ENCODE assay signal across 8 cellular contexts in genomic region chr2:27370816-27371620, GRCh38. TPM values are rescaled to one million over a fixed set of nuclear protein-coding genes. Genes with fewer than 3 reads are reported as not detected.
A peak's percentile ranks its signal among the peaks of the same experiment; 100 is the strongest.
DNase-seq lines count a peak whose midpoint lies in the region; ATAC-seq, FAIRE-seq and TF ChIP-seq lines count a peak whose summit lies in the region.

No MANE protein-coding gene starts in this region.

- no peaks in the 10 kb centered on the region for H3K9me3 Mint-ChIP-seq in IgD-negative memory B cell

- H3K56ac ChIP-seq in H1 (replicated peaks; ENCODE audit: insufficient read length, low read depth, low read length): peak overlapping the region; percentile 24

- H3K27ac Mint-ChIP-seq in IgD-negative memory B cell: peak overlapping the region; percentile 71 to 99 (median 95)

- H2BK120ac ChIP-seq in H1 (replicated peaks; ENCODE audit: low read depth, low read length): no peak overlapping the region

- peak overlapping the region; percentile 9; the same call in 1 of the 2 replicates for H2AFZ ChIP-seq in H1 (ENCODE audit: low read length)

- H3K27me3 Mint-ChIP-seq in IgD-negative memory B cell: no peaks in the 10 kb centered on the region

- no peak for TF ChIP-seq CTCF in GM06990 (IDR thresholded peaks at IDR 0.05; ENCODE audit: insufficient read depth, low read length, poor library complexity, severe bottlenecking)
- TF ChIP-seq CTCF in H1 (IDR thresholded peaks at IDR 0.05; ENCODE audit: control extremely low read depth in 1 of 3, insufficient read depth in 1 of 3, low read depth in 1 of 3, low read length in 3 of 3): no peak
- no peak for TF ChIP-seq CTCF in thyroid gland (IDR thresholded peaks at IDR 0.05)

- H3K4ac ChIP-seq in H1 (replicated peaks; ENCODE audit: insufficient read length, low read depth, low read length): no peak overlapping the region

- TF ChIP-seq EP300 in H1 (IDR thresholded peaks at IDR 0.05; ENCODE audit: borderline replicate concordance in 1 of 2, low read depth in 2 of 2, low read length in 2 of 2): no peak

- H4K5ac ChIP-seq in H1 (ENCODE audit: insufficient read length, low read depth, low read length): peak overlapping the region; percentile 85

- ATAC-seq in GM21528 (IDR thresholded peaks at IDR 0.05; ENCODE audit: low FRiP score, unreplicated experiment): peak; percentile 32

- peak overlapping the region; percentile 77 to 81 for H3K4me2 ChIP-seq in H1 (ENCODE audit: insufficient read depth in 1 of 2, low read depth in 2 of 2, low read length in 2 of 2)

- peaks cover 8% of the 10 kb centered on the region for H3K23me2 ChIP-seq in H1 (ENCODE audit: low read depth, low read length)

- H4K20me1 ChIP-seq in H1 (replicated peaks in 1 of 2; ENCODE audit: control insufficient read depth in 1 of 2, insufficient read depth in 2 of 2, low read length in 2 of 2): peaks cover 0 to 16% of the 10 kb centered on the region in 2 experiments

- 0 out of 2 replicates have a peak overlapping the region, but pooled peaks have one; percentile 20 for H3K18ac ChIP-seq in H1 (ENCODE audit: extremely low read depth, low read length)

- CTCF ChIA-PET in H1 (lab: Charles Lee; ENCODE audit: partially characterized antibody): interaction anchor here (0.8 to 2.8 kb wide), 10 partner anchors 8 to 129 kb away, joined by 3 to 7 read pairs (median 4); partner anchors contain the start of genes FNDC4 and UCN

- peaks cover 0 to 4% (median 2%) of the 10 kb centered on the region in 4 experiments; a peak in 4 of 7 replicates for H3K4me1 ChIP-seq in H1 (replicated peaks in 1 of 4; ENCODE audit: control insufficient read depth in 3 of 4, insufficient read depth in 4 of 4, low read length in 3 of 4)
- peaks cover 6% of the 10 kb centered on the region for H3K4me1 ChIP-seq in mesodermal cell (ENCODE audit: control insufficient read depth, insufficient read depth, low read length, poor library complexity, severe bottlenecking)
- H3K4me1 ChIP-seq in thyroid gland: peaks cover 18 to 25% of the 10 kb centered on the region in 2 donors

- H3K79me1 ChIP-seq in H1 (ENCODE audit: low read depth, low read length): peaks cover 5% of the 10 kb centered on the region; the same call in 1 of the 2 replicates

- H3K9me3 ChIP-seq in H1 (ENCODE audit: insufficient read depth in 2 of 2, low read depth in 1 of 2, low read length in 1 of 2) (no peaks in the 10 kb centered on the region), mesodermal cell (ENCODE audit: control insufficient read depth, low read length) (no peaks in the 10 kb centered on the region), thyroid gland (no peaks in the 10 kb centered on the region)

- H3K4me1 Mint-ChIP-seq in IgD-negative memory B cell: peaks cover 17 to 26% (median 25%) of the 10 kb centered on the region in 3 donors

- POLR2A ChIA-PET in H1 (lab: Charles Lee; ENCODE audit: partially characterized antibody): interaction anchor here (0.9 to 8.2 kb wide), 11 partner anchors 9 to 160 kb away, joined by 3 to 135 read pairs (median 3); partner anchors contain the start of genes GTF3C2, MPV17, PPM1G and ZNF513

- no peak overlapping the region for H2BK20ac ChIP-seq in H1 (ENCODE audit: low read length)

- H3K79me2 ChIP-seq in H1 (ENCODE audit: control insufficient read depth in 1 of 2, insufficient read depth in 2 of 2, low read length in 2 of 2): peaks cover 2 to 21% of the 10 kb centered on the region in 2 experiments; a peak in 3 of 4 replicates

- H3K4me3 Mint-ChIP-seq in IgD-negative memory B cell: peak overlapping the region; percentile 84 to 100 (median 96)

- intact Hi-C loops in thyroid gland (cut with DNase I): loop anchor here (2.0 kb wide), 1 partner anchor 14 kb away; the partner anchor contains the start of gene GTF3C2

- WGBS in H1 (ENCODE audit: extremely low coverage in 1 of 2, insufficient coverage in 1 of 2, insufficient read length in 1 of 2, insufficient replicate concordance in 2 of 2, low coverage in 1 of 2, low lambda C conversion rate in 2 of 2, missing lambda C conversion rate in 1 of 2), 2 experiments: 9% methylated on average over 44 of the region's 46 CpGs; no CpG with 5 or more reads in 1 of the 2 experiments
- WGBS in mesodermal cell (ENCODE audit: insufficient coverage in 2 of 2), 2 experiments: 5 to 6% methylated on average over 45 to 46 of the region's 46 CpGs
- WGBS in thyroid gland, 2 donors: 1 to 4% methylated on average over 7 to 23 of the region's 46 CpGs

- FAIRE-seq in H1 (lab: Jason Lieb, UNC): no peak

- H2BK5ac ChIP-seq in H1 (ENCODE audit: low read depth, low read length): peak overlapping the region; percentile 84; the same call in 1 of the 2 replicates

- TF ChIP-seq POLR2A in H1 (IDR thresholded peaks at IDR 0.05; ENCODE audit: control extremely low read depth in 1 of 2, low read depth in 2 of 2, low read length in 2 of 2): no peak
- TF ChIP-seq POLR2A in thyroid gland (IDR thresholded peaks at IDR 0.05): no peak

- no peak overlapping the region for H2AK5ac ChIP-seq in H1 (ENCODE audit: low read depth, low read length)

- no peak overlapping the region for H3K14ac ChIP-seq in H1 (ENCODE audit: insufficient read length)

- H3K4me3 ChIP-seq in GM06990 (replicated peaks; ENCODE audit: low read depth, low read length): peak overlapping the region; percentile 95
- H3K4me3 ChIP-seq in H1 (ENCODE audit: extremely low read depth in 1 of 4, insufficient read depth in 2 of 4, low read depth in 3 of 4, low read length in 4 of 4): peak overlapping the region; percentile 72 to 99 (median 88)
- peak overlapping the region; percentile 97 for H3K4me3 ChIP-seq in mesodermal cell (ENCODE audit: extremely low read depth, insufficient read depth, low read length, poor library complexity, severe bottlenecking)
- H3K4me3 ChIP-seq in thyroid gland (replicated peaks in 1 of 3): peak overlapping the region; percentile 48 to 94 (median 81)

- no peak overlapping the region for H3K23ac ChIP-seq in H1 (ENCODE audit: insufficient read length)

- H3K27me3 ChIP-seq in GM06990 (replicated peaks; ENCODE audit: control insufficient read depth, insufficient read depth, low read length) (no peaks in the 10 kb centered on the region), H1 (replicated peaks in 1 of 4; ENCODE audit: control insufficient read depth in 3 of 4, extremely low read depth in 1 of 4, insufficient read depth in 3 of 4, low read length in 3 of 4) (no peaks in the 10 kb centered on the region), thyroid gland (no peaks in the 10 kb centered on the region)

- H3K9ac ChIP-seq in H1 (replicated peaks in 1 of 4; ENCODE audit: extremely low read depth in 1 of 4, low read depth in 3 of 4, low read length in 3 of 4): peak overlapping the region; percentile 3 to 84 (median 80)

- H3K27ac ChIP-seq in H1 (ENCODE audit: low read depth, low read length): peak overlapping the region; percentile 31
- H3K27ac ChIP-seq in mesodermal cell (ENCODE audit: low read depth, low read length, severe bottlenecking): peak overlapping the region; percentile 78
- H3K27ac ChIP-seq in thyroid gland: peak overlapping the region; percentile 24 to 83 (median 82)

- DNase-seq in GM06990 (ENCODE audit: extremely low read depth, insufficient read length) (peak; percentile 85), UCSD-AML1 (lab: John Stamatoyannopoulos, UW; ENCODE audit: unreplicated experiment) (peak; percentile 43), H1 (ENCODE audit: low read depth in 1 of 2, low spot score in 2 of 2) (peak in 1 of 2 experiments; percentile 47), thyroid gland (peak in 1 of 2 donors; percentile 65), NCI-H2029 (lab: John Stamatoyannopoulos, UW) (no peak)

- H2BK15ac ChIP-seq in H1 (ENCODE audit: low read length): no peak overlapping the region

- H3K36me3 ChIP-seq in GM06990 (ENCODE audit: control insufficient read depth, insufficient read depth, low read length) (peaks cover 35% of the 10 kb centered on the region), H1 (ENCODE audit: control insufficient read depth in 2 of 4, insufficient read depth in 4 of 4, low read length in 3 of 4) (peaks cover 29 to 53% (median 46%) of the 10 kb centered on the region in 4 experiments), mesodermal cell (ENCODE audit: control insufficient read depth, insufficient read depth, low read length) (peaks cover 72% of the 10 kb centered on the region), thyroid gland (peaks cover 50 to 55% of the 10 kb centered on the region in 2 donors)

- peaks cover 4% of the 10 kb centered on the region for H3K36me3 Mint-ChIP-seq in IgD-negative memory B cell

- no peak overlapping the region for H4K91ac ChIP-seq in H1 (replicated peaks; ENCODE audit: insufficient read length, low read length)

- no peak for TF ChIP-seq RAD21 in H1 (IDR thresholded peaks at IDR 0.05 in 1 of 2, conservative IDR thresholded peaks at IDR 0.05 in 1 of 2; ENCODE audit: low read depth in 2 of 2, low read length in 2 of 2)

- H2BK12ac ChIP-seq in H1 (ENCODE audit: low read depth, low read length): no peak overlapping the region

- H4K8ac ChIP-seq in H1 (ENCODE audit: extremely low read depth, insufficient read depth, low read length): peak overlapping the region; percentile 92

RNA-seq across cellular contexts. Expression of gene SNX17, which starts 0.6 kb away (rescaled TPM):
- polyA plus RNA-seq in IgD-negative memory B cell: 219 TPM
- 54.9 and 59.1 TPM in 2 replicates for total RNA-seq in H1 (2021; fragmentation: NEBNext Ultra II Directional; extraction: Animal tissue kit (Norgen Biotek cat#: 25700))
- polyA plus RNA-seq in H1 (2011; rRNA removed): 66.2 and 76.8 TPM in 2 replicates
- 64.6 TPM for polyA plus RNA-seq in H1 (2011; cell fraction: cytosol; rRNA removed)
- 83.1 TPM for polyA plus RNA-seq in H1 (2011; cell fraction: nucleus; rRNA removed)
- polyA plus RNA-seq in H1 (2012, experiment 1 of 2): 49.9 to 71.4 TPM (median 63.8 TPM) in 4 replicates
- 95.1 TPM for polyA plus RNA-seq in H1 (2012, experiment 2 of 2)
- polyA plus RNA-seq in H1 (2013, experiment 1 of 2): 28.0 TPM
- polyA plus RNA-seq in H1 (2013, experiment 2 of 2): 24.9 TPM
- polyA minus RNA-seq in H1 (2011; rRNA and poly(A)+ RNA removed): 55.8 and 56.8 TPM in 2 replicates
- 32.9 TPM for polyA minus RNA-seq in H1 (2011; cell fraction: cytosol; rRNA and poly(A)+ RNA removed)
- 54.7 TPM for polyA minus RNA-seq in H1 (2011; cell fraction: nucleus; rRNA and poly(A)+ RNA removed)
- 84.5 TPM for polyA plus RNA-seq in mesodermal cell (2013, experiment 1 of 2)
- polyA plus RNA-seq in mesodermal cell (2013, experiment 2 of 2): 76.3 TPM
- 100 to 1,000 TPM; 109 to 148 (median 130) TPM for total RNA-seq in thyroid gland

RNA-seq across cellular contexts. Expression of gene EIF2B4, which starts 0.9 kb away (rescaled TPM):
- polyA plus RNA-seq in IgD-negative memory B cell (35.0 TPM), H1 (2011; rRNA removed) (60.0 and 61.0 TPM in 2 replicates)
- total RNA-seq in H1 (2021; fragmentation: NEBNext Ultra II Directional; extraction: Animal tissue kit (Norgen Biotek cat#: 25700)): 63.2 and 66.0 TPM in 2 replicates
- 55.4 TPM for polyA plus RNA-seq in H1 (2011; cell fraction: cytosol; rRNA removed)
- polyA plus RNA-seq in H1 (2011; cell fraction: nucleus; rRNA removed): 83.6 TPM
- 82.5 to 99.4 TPM (median 88.1 TPM) in 4 replicates for polyA plus RNA-seq in H1 (2012, experiment 1 of 2)
- polyA plus RNA-seq in H1 (2012, experiment 2 of 2): 54.6 TPM
- polyA plus RNA-seq in H1 (2013, experiment 1 of 2): 39.3 TPM
- polyA plus RNA-seq in H1 (2013, experiment 2 of 2): 35.6 TPM
- polyA minus RNA-seq in H1 (2011; rRNA and poly(A)+ RNA removed): 95.7 and 100 TPM in 2 replicates
- polyA minus RNA-seq in H1 (2011; cell fraction: cytosol; rRNA and poly(A)+ RNA removed): 19.5 TPM
- polyA minus RNA-seq in H1 (2011; cell fraction: nucleus; rRNA and poly(A)+ RNA removed): 25.6 TPM
- 55.8 TPM for polyA plus RNA-seq in mesodermal cell (2013, experiment 1 of 2)
- 48.2 TPM for polyA plus RNA-seq in mesodermal cell (2013, experiment 2 of 2)
- total RNA-seq in thyroid gland: 10 to 100 TPM; 34.7 to 44.0 (median 38.6) TPM

RNA-seq across cellular contexts. Expression of gene ZNF513, which starts 9.5 kb away (rescaled TPM):
- polyA plus RNA-seq in IgD-negative memory B cell: 4.8 TPM
- total RNA-seq in H1 (2021; fragmentation: NEBNext Ultra II Directional; extraction: Animal tissue kit (Norgen Biotek cat#: 25700)): 17.3 and 18.8 TPM in 2 replicates
- 29.5 and 35.0 TPM in 2 replicates for polyA plus RNA-seq in H1 (2011; rRNA removed)
- polyA plus RNA-seq in H1 (2011; cell fraction: cytosol; rRNA removed): 26.3 TPM
- 41.9 TPM for polyA plus RNA-seq in H1 (2011; cell fraction: nucleus; rRNA removed)
- polyA plus RNA-seq in H1 (2012, experiment 1 of 2): 11.1 to 21.0 TPM (median 18.9 TPM) in 4 replicates
- polyA plus RNA-seq in H1 (2012, experiment 2 of 2): 14.4 TPM
- 15.4 TPM for polyA plus RNA-seq in H1 (2013, experiment 1 of 2)
- polyA plus RNA-seq in H1 (2013, experiment 2 of 2): 13.8 TPM
- 8.3 and 10.7 TPM in 2 replicates for polyA minus RNA-seq in H1 (2011; rRNA and poly(A)+ RNA removed)
- 12.0 TPM for polyA minus RNA-seq in H1 (2011; cell fraction: cytosol; rRNA and poly(A)+ RNA removed)
- 17.0 TPM for polyA minus RNA-seq in H1 (2011; cell fraction: nucleus; rRNA and poly(A)+ RNA removed)
- polyA plus RNA-seq in mesodermal cell (2013, experiment 1 of 2): 18.3 TPM
- polyA plus RNA-seq in mesodermal cell (2013, experiment 2 of 2): 14.9 TPM
- total RNA-seq in thyroid gland: 10 to 100 TPM in 1 of 4 donors, 1 to 10 TPM in 3; 9.1 to 14.8 (median 9.2) TPM

RNA-seq across cellular contexts. Expression of gene GTF3C2, which starts 14.5 kb away (rescaled TPM):
- polyA plus RNA-seq in IgD-negative memory B cell (38.6 TPM), H1 (2011; rRNA removed) (121 and 127 TPM in 2 replicates)
- total RNA-seq in H1 (2021; fragmentation: NEBNext Ultra II Directional; extraction: Animal tissue kit (Norgen Biotek cat#: 25700)): 118 and 129 TPM in 2 replicates
- 107 TPM for polyA plus RNA-seq in H1 (2011; cell fraction: cytosol; rRNA removed)
- polyA plus RNA-seq in H1 (2011; cell fraction: nucleus; rRNA removed): 166 TPM
- polyA plus RNA-seq in H1 (2012, experiment 1 of 2): 104 to 106 TPM (median 105 TPM) in 4 replicates
- 83.0 TPM for polyA plus RNA-seq in H1 (2012, experiment 2 of 2)
- polyA plus RNA-seq in H1 (2013, experiment 1 of 2): 62.8 TPM
- polyA plus RNA-seq in H1 (2013, experiment 2 of 2): 59.8 TPM
- 155 TPM in 2 replicates for polyA minus RNA-seq in H1 (2011; rRNA and poly(A)+ RNA removed)
- 55.5 TPM for polyA minus RNA-seq in H1 (2011; cell fraction: cytosol; rRNA and poly(A)+ RNA removed)
- polyA minus RNA-seq in H1 (2011; cell fraction: nucleus; rRNA and poly(A)+ RNA removed): 101 TPM
- polyA plus RNA-seq in mesodermal cell (2013, experiment 1 of 2): 79.8 TPM
- polyA plus RNA-seq in mesodermal cell (2013, experiment 2 of 2): 70.2 TPM
- 10 to 100 TPM; 44.7 to 86.6 (median 51.8) TPM for total RNA-seq in thyroid gland

RNA-seq across cellular contexts. Expression of gene PPM1G, which starts 38.4 kb away (rescaled TPM):
- polyA plus RNA-seq in IgD-negative memory B cell (80.1 TPM), H1 (2011; rRNA removed) (73.3 and 85.5 TPM in 2 replicates)
- total RNA-seq in H1 (2021; fragmentation: NEBNext Ultra II Directional; extraction: Animal tissue kit (Norgen Biotek cat#: 25700)): 201 and 203 TPM in 2 replicates
- polyA plus RNA-seq in H1 (2011; cell fraction: cytosol; rRNA removed): 120 TPM
- 84.9 TPM for polyA plus RNA-seq in H1 (2011; cell fraction: nucleus; rRNA removed)
- polyA plus RNA-seq in H1 (2012, experiment 1 of 2): 207 to 249 TPM (median 242 TPM) in 4 replicates
- 166 TPM for polyA plus RNA-seq in H1 (2012, experiment 2 of 2)
- 163 TPM for polyA plus RNA-seq in H1 (2013, experiment 1 of 2)
- polyA plus RNA-seq in H1 (2013, experiment 2 of 2): 166 TPM
- polyA minus RNA-seq in H1 (2011; rRNA and poly(A)+ RNA removed): 101 and 112 TPM in 2 replicates
- polyA minus RNA-seq in H1 (2011; cell fraction: cytosol; rRNA and poly(A)+ RNA removed): 103 TPM
- 45.4 TPM for polyA minus RNA-seq in H1 (2011; cell fraction: nucleus; rRNA and poly(A)+ RNA removed)
- polyA plus RNA-seq in mesodermal cell (2013, experiment 1 of 2): 97.8 TPM
- 96.1 TPM for polyA plus RNA-seq in mesodermal cell (2013, experiment 2 of 2)
- 10 to 100 TPM; 55.4 to 75.2 (median 59.5) TPM for total RNA-seq in thyroid gland

Comparison
In these comparisons a context has a peak if more than half of its experiments do, and no peak if none do; other contexts are left out.
1. H3K27ac ChIP-seq: peak in every context shown above with its lines; median percentile 82 in thyroid gland; 78 in mesodermal cell; 31 in H1.